8 cellular contexts compared by ENCODE assay signal in genomic region chr3:136818851-136819783, GRCh38. TPM values are rescaled to one million over a fixed set of nuclear protein-coding genes. Genes with fewer than 3 reads are reported as not detected.
A peak's percentile ranks its signal among the peaks of the same experiment; 100 is the strongest.
DNase-seq lines count a peak whose midpoint lies in the region; ATAC-seq, FAIRE-seq and TF ChIP-seq lines count a peak whose summit lies in the region.

TSS of gene SLC35G2 (plus strand) at chr3:136819126. CDS start at chr3:136854461, 35,335 bp downstream.

- ATAC-seq in heart left ventricle (peak; percentile 68 to 83 (median 78)), GM18861 (IDR thresholded peaks at IDR 0.05; ENCODE audit: unreplicated experiment) (no peak)

- no peak for FAIRE-seq in GM12892 (lab: Jason Lieb, UNC)

- peak within 1 kb of the TSS; percentile 73 to 97 (median 88) for H3K27ac ChIP-seq in heart left ventricle
- H3K27ac ChIP-seq in ovary: peak within 1 kb of the TSS in 1 of 2 donors; percentile 73

- intact Hi-C loops in heart left ventricle (cut with DNase I): loop anchor here (1.0 to 10.0 kb wide), 13 partner anchors 43 to 1296 kb away; partner anchors contain the start of genes NCK1 (in 4 of the 10), STAG1 (in 2 of the 10) and DZIP1L (in 1 of the 10)
- intact Hi-C loops in ovary (cut with DNase I): no loop called here

- peak within 1 kb of the TSS; percentile 63 to 92 (median 77) for H3K4me3 ChIP-seq in heart left ventricle
- H3K4me3 ChIP-seq in ovary: peak within 1 kb of the TSS; percentile 62

- H3K36me3 ChIP-seq in heart left ventricle (no peaks in the 10 kb centered on the region), ovary (no peaks in the 10 kb centered on the region)

- H3K27me3 ChIP-seq in heart left ventricle (peaks cover 0 to 17% (median 0%) of the 10 kb centered on the region in 9 donors), ovary (no peaks in the 10 kb centered on the region)

- peaks cover 0 to 32% (median 8%) of the 10 kb centered on the region in 12 donors for H3K4me1 ChIP-seq in heart left ventricle
- peaks cover 6% of the 10 kb centered on the region for H3K4me1 ChIP-seq in ovary (ENCODE audit: insufficient read depth)

- TF ChIP-seq POLR2A in heart left ventricle (IDR thresholded peaks at IDR 0.05) (no peak), ovary (IDR thresholded peaks at IDR 0.05) (no peak), GM12892 (IDR thresholded peaks at IDR 0.05; ENCODE audit: low read depth, low read length) (no peak)

- WGBS in heart left ventricle, 4 donors: 1% methylated on average over 42 to 81 of the region's 81 CpGs
- 0 to 1% (median 1%) methylated on average over 50 to 81 of the region's 81 CpGs for WGBS in ovary, 3 donors

- H3K9me3 ChIP-seq in heart left ventricle: peaks cover 0 to 17% (median 2%) of the 10 kb centered on the region in 12 donors
- H3K9me3 ChIP-seq in ovary: no peaks in the 10 kb centered on the region

- TF ChIP-seq EP300 in ovary (IDR thresholded peaks at IDR 0.05): no peak

- TF ChIP-seq CTCF in heart left ventricle (IDR thresholded peaks at IDR 0.05) (peak in 2 of 12 donors; percentile 9 to 23), ovary (IDR thresholded peaks at IDR 0.05) (no peak)

- DNase-seq in GDM1 (lab: John Stamatoyannopoulos, UW) (peak; percentile 56), HuH-7.5 (ENCODE audit: low spot score) (peak; percentile 21), SHP77 treated with DMSO at 0.1 percent for 48 hours (lab: John Stamatoyannopoulos, UW) (peak; percentile 64), amygdala (lab: John Stamatoyannopoulos, UW) (peak in 46 of 56 donors; percentile 4 to 77 (median 42)), heart left ventricle (peak; percentile 57 to 78 (median 77)), ovary (peak; percentile 52 to 75 (median 61)), GM12892 (ENCODE audit: insufficient read length) (no peak)

RNA-seq across cellular contexts. Expression of gene SLC35G2, which starts in this region (rescaled TPM):
- total RNA-seq in heart left ventricle (1 to 10 TPM; 1.0 to 5.3 (median 3.6) TPM), ovary (1 to 10 TPM; 2.3 to 7.7 (median 4.1) TPM)
- polyA plus RNA-seq in heart left ventricle (1 to 10 TPM; 2.5 to 3.2 TPM), ovary (1 to 10 TPM; 5.0 to 9.5 TPM)
- 1.6 TPM for polyA plus RNA-seq in GM12892 (2012; ENCODE audit: missing spikeins)

Comparison
In these comparisons a context has a peak if more than half of its experiments do, and no peak if none do; other contexts are left out.
1. intact Hi-C loops: an anchor here in heart left ventricle (1.0 to 10.0 kb wide); none called in ovary.